ENCODE assay signal across 9 cellular contexts in genomic region chr6:162728177-162728571, GRCh38. TPM values are rescaled to one million over a fixed set of nuclear protein-coding genes. Genes with fewer than 3 reads are reported as not detected.
DNase-seq lines count a peak whose midpoint lies in the region; ATAC-seq and TF ChIP-seq lines count a peak whose summit lies in the region.
"Had no signal": no experiment of that assay in that cellular context is flagged by ENCODE, and none has a peak within 500 bp of the region (broad histone marks: within the 10 kb centered on the region; RNA-seq: fewer than 3 reads in every experiment).

No MANE protein-coding gene starts in this region.

- POLR2A ChIA-PET in A673 (lab: Charles Lee; ENCODE audit: low non-redundant PET) = no interaction called here
- POLR2A ChIA-PET in naive thymus-derived CD4-positive, alpha-beta T cell (lab: Charles Lee) = interaction anchor here (0.6 kb wide), 1 partner anchor 235 kb away, joined by 4 read pairs; no protein-coding TSS in a partner anchor

- no peaks in the 10 kb centered on the region for H3K36me3 ChIP-seq in A673 (ENCODE audit: insufficient read depth, low read length, poor library complexity, severe bottlenecking)
- peaks cover 0 to 5% (median 0%) of the 10 kb centered on the region in 3 experiments for H3K36me3 ChIP-seq in naive thymus-derived CD4-positive, alpha-beta T cell (ENCODE audit: control insufficient read depth in 2 of 3, insufficient read depth in 3 of 3, low read length in 3 of 3)

- no peak for TF ChIP-seq CTCF in A673 (conservative IDR thresholded peaks at IDR 0.05; ENCODE audit: low read depth, low read length)

- no peak for ATAC-seq in naive thymus-derived CD4-positive, alpha-beta T cell
- ATAC-seq in HG03097 (IDR thresholded peaks at IDR 0.05; ENCODE audit: low FRiP score, unreplicated experiment) (no peak), HG03565 (IDR thresholded peaks at IDR 0.05; ENCODE audit: unreplicated experiment) (no peak), GM21529 (IDR thresholded peaks at IDR 0.05; ENCODE audit: unreplicated experiment) (no peak), HG02981 (IDR thresholded peaks at IDR 0.05; ENCODE audit: unreplicated experiment) (no peak)

- H3K36me3 Mint-ChIP-seq in IgD-negative memory B cell = peaks cover 3% of the 10 kb centered on the region
- peaks cover 0 to 9% (median 0%) of the 10 kb centered on the region in 5 donors for H3K36me3 Mint-ChIP-seq in naive thymus-derived CD4-positive, alpha-beta T cell

- H3K27ac Mint-ChIP-seq in IgD-negative memory B cell = peak overlapping the region; percentile 77 to 98 (median 94)
- peak overlapping the region; percentile 88 to 99 (median 97) for H3K27ac Mint-ChIP-seq in naive thymus-derived CD4-positive, alpha-beta T cell

- CTCF ChIA-PET in A673 (lab: Charles Lee) = no interaction called here
- CTCF ChIA-PET in naive thymus-derived CD4-positive, alpha-beta T cell (lab: Charles Lee) = no interaction called here

- H3K4me3 Mint-ChIP-seq in IgD-negative memory B cell = peak overlapping the region; percentile 85 to 98 (median 94)
- H3K4me3 Mint-ChIP-seq in naive thymus-derived CD4-positive, alpha-beta T cell = peak overlapping the region; percentile 92 to 98 (median 96)

- peaks cover 6 to 9% (median 7%) of the 10 kb centered on the region in 3 donors for H3K4me1 Mint-ChIP-seq in IgD-negative memory B cell
- H3K4me1 Mint-ChIP-seq in naive thymus-derived CD4-positive, alpha-beta T cell = peaks cover 7 to 25% (median 19%) of the 10 kb centered on the region in 7 donors

- H3K27ac ChIP-seq in A673 (ENCODE audit: low read depth, low read length, poor library complexity, severe bottlenecking) (no peak overlapping the region), caudate nucleus (ENCODE audit: low read depth, low read length) (peak overlapping the region; percentile 75)
- peak overlapping the region; percentile 90 for H3K27ac ChIP-seq in naive thymus-derived CD4-positive, alpha-beta T cell (ENCODE audit: low read depth, low read length)

- no peaks in the 10 kb centered on the region for H3K9me3 ChIP-seq in A673 (ENCODE audit: low read depth, low read length, poor library complexity, severe bottlenecking)
- H3K9me3 ChIP-seq in naive thymus-derived CD4-positive, alpha-beta T cell (ENCODE audit: control insufficient read depth in 2 of 3, low read length in 3 of 3) = no peaks in the 10 kb centered on the region
- H3K9me3 ChIP-seq: mucosa of descending colon had no signal

- BruUV-seq in A673 (replicated peaks; lab: Mats Ljungman, UMichigan) = no TSS peak

- H3K9me3 Mint-ChIP-seq in IgD-negative memory B cell = peaks cover 0 to 5% (median 4%) of the 10 kb centered on the region in 3 donors
- H3K9me3 Mint-ChIP-seq in naive thymus-derived CD4-positive, alpha-beta T cell = peaks cover 0 to 1% (median 0%) of the 10 kb centered on the region in 11 donors

- H3K4me3 ChIP-seq in A673 (ENCODE audit: low read depth, low read length, poor library complexity, severe bottlenecking) = peak overlapping the region; percentile 79
- peak overlapping the region; percentile 72 for H3K4me3 ChIP-seq in naive thymus-derived CD4-positive, alpha-beta T cell (ENCODE audit: low read length)

- DNase-seq in A673 (ENCODE audit: low spot score) (no peak), caudate nucleus (lab: John Stamatoyannopoulos, UW) (peak in 11 of 61 donors; percentile 6 to 73 (median 60))
- peak in 1 of 9 donors; percentile 18 for DNase-seq in naive thymus-derived CD4-positive, alpha-beta T cell

- H3K27me3 Mint-ChIP-seq in IgD-negative memory B cell = no peaks in the 10 kb centered on the region
- peaks cover 0 to 13% (median 0%) of the 10 kb centered on the region in 5 donors for H3K27me3 Mint-ChIP-seq in naive thymus-derived CD4-positive, alpha-beta T cell

- intact Hi-C loops in A673 (cut with micrococcal nuclease; ENCODE audit: unreplicated experiment) = no loop called here
- intact Hi-C loops in naive thymus-derived CD4-positive, alpha-beta T cell (cut with micrococcal nuclease) = loop anchor here (5.0 to 10.0 kb wide), 3 partner anchors 817 to 1733 kb away; partner anchors contain the start of gene MAP3K4 (in 1 of the 2)

- H3K27me3 ChIP-seq in A673 (replicated peaks; ENCODE audit: insufficient read depth, low read depth, low read length, poor library complexity) = no peaks in the 10 kb centered on the region
- no peaks in the 10 kb centered on the region for H3K27me3 ChIP-seq in naive thymus-derived CD4-positive, alpha-beta T cell (ENCODE audit: control insufficient read depth in 2 of 2, insufficient read depth in 2 of 2, low read length in 2 of 2)

- H3K4me1 ChIP-seq in A673 (ENCODE audit: insufficient read depth, low read length, poor library complexity, severe bottlenecking) = no peaks in the 10 kb centered on the region
- peaks cover 0 to 3% of the 10 kb centered on the region in 2 donors for H3K4me1 ChIP-seq in naive thymus-derived CD4-positive, alpha-beta T cell (ENCODE audit: control insufficient read depth in 2 of 2, insufficient read depth in 2 of 2, low read length in 2 of 2)

RNA-seq across cellular contexts. Expression of gene PACRG, which starts 0.4 kb away (rescaled TPM):
- total RNA-seq in A673 (2021) = not detected in 2 replicates
- not detected for polyA plus RNA-seq in IgD-negative memory B cell
- total RNA-seq in naive thymus-derived CD4-positive, alpha-beta T cell = 1 to 10 TPM in 3 of 5 experiments, under 1 TPM in 1, not detected in 1; 0.89 to 1.7 (median 1.4) TPM
- 1 to 10 TPM; 1.4 to 2.2 TPM for polyA plus RNA-seq in naive thymus-derived CD4-positive, alpha-beta T cell

RNA-seq across cellular contexts. Expression of gene PRKN, which starts 0.6 kb away (rescaled TPM):
- total RNA-seq in A673 (2021) = 1.2 and 1.3 TPM in 2 replicates
- polyA plus RNA-seq in IgD-negative memory B cell = 0.55 TPM
- total RNA-seq in naive thymus-derived CD4-positive, alpha-beta T cell = 1 to 10 TPM in 4 of 5 experiments, under 1 TPM in 1; 0.44 to 9.0 (median 8.1) TPM
- polyA plus RNA-seq in naive thymus-derived CD4-positive, alpha-beta T cell = 10 to 100 TPM in 1 of 2 donors, 1 to 10 TPM in 1; 2.4 to 10.3 TPM
